Comparison of ENCODE assay signal across 8 cellular contexts in genomic region chr3:122101646-122102045, GRCh38. TPM values are rescaled to one million over a fixed set of nuclear protein-coding genes. Genes with fewer than 3 reads are reported as not detected.
DNase-seq lines count a peak whose midpoint lies in the region; ATAC-seq and TF ChIP-seq lines count a peak whose summit lies in the region.

No MANE protein-coding gene starts in this region.

- CTCF ChIA-PET in HEK293T (lab: Yijun Ruan, JAX) = interaction anchor here (0.5 to 1.4 kb wide), 6 partner anchors 11 to 467 kb away, joined by 3 to 6 read pairs (median 3); no protein-coding TSS in a partner anchor

- H3K4me3 ChIP-seq in left ventricle myocardium inferior (no peak overlapping the region), SK-N-MC (no peak overlapping the region), epithelial cell of proximal tubule (ENCODE audit: low read depth, low read length) (no peak overlapping the region)

- DNase-seq in left ventricle myocardium inferior (no peak), cardiac septum (ENCODE audit: low spot score) (no peak), HEK293T (ENCODE audit: extremely low spot score) (peak; percentile 41), NCI-H1092 (lab: John Stamatoyannopoulos, UW) (peak; percentile 58), SK-N-MC (ENCODE audit: low read depth, low spot score) (peak; percentile 67), epithelial cell of proximal tubule (ENCODE audit: low read depth) (peak; percentile 49), osteocyte (ENCODE audit: extremely low spot score, unreplicated experiment) (no peak)

- no peaks in the 10 kb centered on the region for H3K36me3 Mint-ChIP-seq in osteocyte (ENCODE audit: unreplicated experiment)

- H3K9ac ChIP-seq in SK-N-MC (ENCODE audit: insufficient read length) = no peak overlapping the region

- no peaks in the 10 kb centered on the region for H3K9me3 Mint-ChIP-seq in osteocyte (ENCODE audit: unreplicated experiment)

- H3K27ac ChIP-seq in left ventricle myocardium inferior (replicated peaks) (no peak overlapping the region), SK-N-MC (no peak overlapping the region)

- H3K4me1 Mint-ChIP-seq in osteocyte (ENCODE audit: unreplicated experiment) = no peaks in the 10 kb centered on the region

- peaks cover 3% of the 10 kb centered on the region for H3K4me1 ChIP-seq in left ventricle myocardium inferior

- H3K4me3 Mint-ChIP-seq in osteocyte (ENCODE audit: unreplicated experiment) = no peak overlapping the region

- intact Hi-C loops in left ventricle myocardium inferior (cut with micrococcal nuclease) = no loop called here
- intact Hi-C loops in cardiac septum (cut with DNase I) = no loop called here

- H3K9me3 ChIP-seq in left ventricle myocardium inferior (replicated peaks) = no peaks in the 10 kb centered on the region
- no peaks in the 10 kb centered on the region for H3K9me3 ChIP-seq in SK-N-MC (ENCODE audit: low read depth, low read length)

- no peaks in the 10 kb centered on the region for H3K36me3 ChIP-seq in left ventricle myocardium inferior
- no peaks in the 10 kb centered on the region for H3K36me3 ChIP-seq in SK-N-MC (ENCODE audit: insufficient read depth, low read length)

- peak; percentile 52 for TF ChIP-seq CTCF in left ventricle myocardium inferior (IDR thresholded peaks at IDR 0.05; ENCODE audit: borderline replicate concordance)
- TF ChIP-seq CTCF in epithelial cell of proximal tubule (conservative IDR thresholded peaks at IDR 0.05; ENCODE audit: low read depth, low read length) = peak; percentile 84
- peak; percentile 33 for TF ChIP-seq CTCF in osteocyte (IDR thresholded peaks at IDR 0.05)

- peaks cover 6% of the 10 kb centered on the region for H3K27me3 ChIP-seq in left ventricle myocardium inferior (ENCODE audit: low read depth)

- ATAC-seq in HG02763 (IDR thresholded peaks at IDR 0.05; ENCODE audit: unreplicated experiment) = no peak

- peaks cover 2% of the 10 kb centered on the region for H3K27me3 Mint-ChIP-seq in osteocyte (ENCODE audit: unreplicated experiment)

- POLR2A ChIA-PET in HEK293T (lab: Yijun Ruan, JAX) = no interaction called here

- no peak overlapping the region for H3K27ac Mint-ChIP-seq in osteocyte (ENCODE audit: unreplicated experiment)

TF ChIP-seq in HEK293T, 16 proteins besides CTCF, POLR2A, EP300 and RAD21:
- no peak for TF ChIP-seq FOXM1 (IDR thresholded peaks at IDR 0.05; ENCODE audit: borderline replicate concordance)
- TF ChIP-seq FOXA1 (IDR thresholded peaks at IDR 0.05) = no peak
- TF ChIP-seq L3MBTL2 (conservative IDR thresholded peaks at IDR 0.05) = no peak
- no peak for TF ChIP-seq PKNOX1 (IDR thresholded peaks at IDR 0.05)
- TF ChIP-seq SUZ12 (IDR thresholded peaks at IDR 0.05) = no peak
- no peak for TF ChIP-seq SP1 (IDR thresholded peaks at IDR 0.05)
- no peak for TF ChIP-seq BHLHE40 (IDR thresholded peaks at IDR 0.05; ENCODE audit: borderline replicate concordance)
- no peak for TF ChIP-seq LEF1 (IDR thresholded peaks at IDR 0.05; ENCODE audit: borderline replicate concordance)
- no peak for TF ChIP-seq ELF4 (IDR thresholded peaks at IDR 0.05)
- TF ChIP-seq ARNT (IDR thresholded peaks at IDR 0.05) = no peak
- no peak for TF ChIP-seq CTBP1 (IDR thresholded peaks at IDR 0.05; ENCODE audit: borderline replicate concordance)
- no peak for TF ChIP-seq NFRKB (IDR thresholded peaks at IDR 0.05)
- no peak for TF ChIP-seq TARDBP (IDR thresholded peaks at IDR 0.05)
- no peak for TF ChIP-seq FOXK2 (IDR thresholded peaks at IDR 0.05)
- TF ChIP-seq ZNF384 (IDR thresholded peaks at IDR 0.05) = no peak

RNA-seq across cellular contexts. Expression of gene CD86, which starts 46.5 kb away (rescaled TPM):
- total RNA-seq in left ventricle myocardium inferior = 3.6 TPM
- 1.9 TPM for total RNA-seq in cardiac septum
- total RNA-seq in epithelial cell of proximal tubule = not detected in 2 replicates
- not detected in 2 replicates for total RNA-seq in osteocyte

Comparison
In these comparisons a context has a peak if more than half of its experiments do, and no peak if none do; other contexts are left out.
1. DNase-seq: peak in HEK293T (single experiment), NCI-H1092 (single experiment), SK-N-MC (single experiment) and epithelial cell of proximal tubule (single experiment); none in left ventricle myocardium inferior (single experiment), cardiac septum (single experiment) and osteocyte (single experiment).
2. CTCF ChIP-seq: peak in every context shown above with its lines; median percentile 84 in epithelial cell of proximal tubule; 52 in left ventricle myocardium inferior; 33 in osteocyte.